1 cellular context compared by ENCODE assay signal in the genomic region with DNA sequence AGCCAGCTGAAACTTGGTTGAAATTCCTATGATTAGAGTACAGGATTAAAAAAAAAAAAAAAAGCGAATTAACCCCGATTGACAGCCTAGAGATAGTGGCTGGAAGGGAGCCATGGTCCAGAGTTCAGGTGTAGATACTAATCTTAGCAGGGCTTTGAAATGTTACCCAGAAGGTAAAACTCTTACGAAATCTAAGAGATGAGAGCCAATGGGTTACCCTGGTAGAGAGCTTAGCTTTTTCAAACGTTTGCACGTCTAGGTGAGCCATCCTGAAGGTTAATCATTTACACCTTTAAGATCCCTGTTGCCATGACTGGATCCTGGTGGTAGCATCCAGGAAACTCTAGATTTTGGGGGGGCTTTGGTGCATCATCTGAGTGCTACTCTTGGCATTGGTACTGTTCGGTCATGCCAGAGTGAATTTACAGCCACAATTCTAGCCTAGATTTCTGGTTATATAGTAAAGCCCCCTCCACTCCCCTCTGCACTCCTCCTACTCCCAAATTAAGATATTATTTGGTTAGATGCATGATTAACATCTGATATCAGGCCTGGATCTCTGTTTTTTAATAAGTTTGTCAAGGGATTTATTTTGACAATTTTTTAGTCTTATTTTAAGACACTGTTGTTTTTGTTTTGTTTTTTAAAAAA.
TF ChIP-seq lines count a peak whose summit lies in the region.

No MANE protein-coding gene starts in this region.

TF ChIP-seq in K562, 482 proteins besides CTCF, POLR2A, EP300 and RAD21:
- TF ChIP-seq CEBPB (tag; IDR thresholded peaks at IDR 0.05) = peak; percentile 28; the same call in 1 of the 2 replicates
- peak; percentile 47; the same call in 1 of the 2 replicates for TF ChIP-seq ZEB2 (IDR thresholded peaks at IDR 0.05)
- TF ChIP-seq RFX1 (IDR thresholded peaks at IDR 0.05) = no peak
- TF ChIP-seq, protein P1, sequence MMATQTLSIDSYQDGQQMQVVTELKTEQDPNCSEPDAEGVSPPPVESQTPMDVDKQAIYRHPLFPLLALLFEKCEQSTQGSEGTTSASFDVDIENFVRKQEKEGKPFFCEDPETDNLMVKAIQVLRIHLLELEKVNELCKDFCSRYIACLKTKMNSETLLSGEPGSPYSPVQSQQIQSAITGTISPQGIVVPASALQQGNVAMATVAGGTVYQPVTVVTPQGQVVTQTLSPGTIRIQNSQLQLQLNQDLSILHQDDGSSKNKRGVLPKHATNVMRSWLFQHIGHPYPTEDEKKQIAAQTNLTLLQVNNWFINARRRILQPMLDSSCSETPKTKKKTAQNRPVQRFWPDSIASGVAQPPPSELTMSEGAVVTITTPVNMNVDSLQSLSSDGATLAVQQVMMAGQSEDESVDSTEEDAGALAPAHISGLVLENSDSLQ (IDR thresholded peaks at IDR 0.05) = peak; percentile 56
